Comparison of ENCODE assay signal across 9 cellular contexts in genomic region chr19:23799321-23799720, GRCh38. TPM values are rescaled to one million over a fixed set of nuclear protein-coding genes. Genes with fewer than 3 reads are reported as not detected.
DNase-seq lines count a peak whose midpoint lies in the region; ATAC-seq and TF ChIP-seq lines count a peak whose summit lies in the region.
"Had no signal": no experiment of that assay in that cellular context is flagged by ENCODE, and none has a peak within 500 bp of the region (broad histone marks: within the 10 kb centered on the region; RNA-seq: fewer than 3 reads in every experiment).

No MANE protein-coding gene starts in this region.

- H3K9me3 Mint-ChIP-seq in activated T-cell treated with anti-CD3 and anti-CD28 coated beads, Interleukin-2, amount 50 U/mL, for 4 hours: peaks cover 17% of the 10 kb centered on the region
- H3K9me3 Mint-ChIP-seq in natural killer cell treated with Interleukin-12 subunit alpha and Interleukin-12 subunit beta and Interleukin-15 and Interleukin-18, amount 100 ng/mL, for 72 hours: no peaks in the 10 kb centered on the region
- H3K9me3 Mint-ChIP-seq in Calu3 (ENCODE audit: low read depth, unreplicated experiment): peaks cover 8% of the 10 kb centered on the region

- peaks cover 36% of the 10 kb centered on the region for H3K4me1 Mint-ChIP-seq in activated T-cell treated with anti-CD3 and anti-CD28 coated beads, Interleukin-2, amount 50 U/mL, for 4 hours (ENCODE audit: low read depth)
- H3K4me1 Mint-ChIP-seq in natural killer cell treated with Interleukin-12 subunit alpha and Interleukin-12 subunit beta and Interleukin-15 and Interleukin-18, amount 100 ng/mL, for 72 hours (ENCODE audit: low read depth in 2 of 2): peaks cover 9 to 12% of the 10 kb centered on the region in 2 donors
- no peaks in the 10 kb centered on the region for H3K4me1 Mint-ChIP-seq in Calu3 (ENCODE audit: low read depth, unreplicated experiment)

- no peak overlapping the region for H3K27ac Mint-ChIP-seq in natural killer cell treated with Interleukin-12 subunit alpha and Interleukin-12 subunit beta and Interleukin-15 and Interleukin-18, amount 100 ng/mL, for 72 hours
- no peak overlapping the region for H3K27ac Mint-ChIP-seq in Calu3 (ENCODE audit: unreplicated experiment)

- peak overlapping the region; percentile 70 for H3K4me3 Mint-ChIP-seq in activated T-cell treated with anti-CD3 and anti-CD28 coated beads, Interleukin-2, amount 50 U/mL, for 4 hours
- H3K4me3 Mint-ChIP-seq in natural killer cell treated with Interleukin-12 subunit alpha and Interleukin-12 subunit beta and Interleukin-15 and Interleukin-18, amount 100 ng/mL, for 72 hours: peak overlapping the region; percentile 53
- no peak overlapping the region for H3K4me3 Mint-ChIP-seq in Calu3 (ENCODE audit: low read depth, unreplicated experiment)

- BruUV-seq in Calu3 (replicated peaks; lab: Mats Ljungman, UMichigan): no TSS peak

- TF ChIP-seq CTCF in Calu3 (IDR thresholded peaks at IDR 0.05; ENCODE audit: unreplicated experiment): no peak

- peak; percentile 14 for DNase-seq in activated T-cell treated with anti-CD3 and anti-CD28 coated beads for 1 hour (ENCODE audit: low read depth)
- DNase-seq in activated T-cell treated with anti-CD3 and anti-CD28 coated beads for 4 hours: no peak
- peak; percentile 15 for DNase-seq in NCI-H1092 (lab: John Stamatoyannopoulos, UW)
- DNase-seq in activated T-cell treated with anti-CD3 and anti-CD28 coated beads, Interleukin-2, amount 50 U/mL, for 4 hours: no peak
- DNase-seq in natural killer cell treated with Interleukin-12 subunit alpha and Interleukin-12 subunit beta and Interleukin-15 and Interleukin-18, amount 100 ng/mL, for 72 hours (ENCODE audit: low spot score): no peak
- DNase-seq in Calu3: no peak
- DNase-seq in mesenteric fat pad (ENCODE audit: low spot score): no peak
- DNase-seq: foreskin fibroblast had no signal

- H3K27me3 Mint-ChIP-seq in activated T-cell treated with anti-CD3 and anti-CD28 coated beads, Interleukin-2, amount 50 U/mL, for 4 hours (ENCODE audit: low read depth): no peaks in the 10 kb centered on the region
- H3K27me3 Mint-ChIP-seq in natural killer cell treated with Interleukin-12 subunit alpha and Interleukin-12 subunit beta and Interleukin-15 and Interleukin-18, amount 100 ng/mL, for 72 hours: no peaks in the 10 kb centered on the region
- H3K27me3 Mint-ChIP-seq in Calu3 (ENCODE audit: unreplicated experiment): no peaks in the 10 kb centered on the region

- intact Hi-C loops in Calu3 (cut with micrococcal nuclease; ENCODE audit: unreplicated experiment): no loop called here

- CTCF ChIA-PET in Calu3 (lab: Charles Lee): no interaction called here

- H3K36me3 Mint-ChIP-seq in activated T-cell treated with anti-CD3 and anti-CD28 coated beads, Interleukin-2, amount 50 U/mL, for 4 hours (ENCODE audit: insufficient read depth): no peaks in the 10 kb centered on the region
- peaks cover 20% of the 10 kb centered on the region for H3K36me3 Mint-ChIP-seq in natural killer cell treated with Interleukin-12 subunit alpha and Interleukin-12 subunit beta and Interleukin-15 and Interleukin-18, amount 100 ng/mL, for 72 hours
- no peaks in the 10 kb centered on the region for H3K36me3 Mint-ChIP-seq in Calu3 (ENCODE audit: insufficient read depth, unreplicated experiment)

- ATAC-seq in activated T-cell treated with anti-CD3 and anti-CD28 coated beads, Interleukin-2, amount 50 U/mL, for 4 hours: peak in 1 of 2 donors; percentile 65
- ATAC-seq in natural killer cell treated with Interleukin-12 subunit alpha and Interleukin-12 subunit beta and Interleukin-15 and Interleukin-18, amount 100 ng/mL, for 72 hours: no peak
- ATAC-seq in GM19351 (IDR thresholded peaks at IDR 0.05; ENCODE audit: unreplicated experiment): no peak

RNA-seq across cellular contexts. Expression of gene ZNF681, which starts 40.6 kb away (rescaled TPM):
- total RNA-seq in activated T-cell treated with anti-CD3 and anti-CD28 coated beads, Interleukin-2, amount 50 U/mL, for 4 hours: 1 to 10 TPM; 3.7 to 4.3 (median 4.3) TPM
- total RNA-seq in natural killer cell treated with Interleukin-12 subunit alpha and Interleukin-12 subunit beta and Interleukin-15 and Interleukin-18, amount 100 ng/mL, for 72 hours: 1 to 10 TPM; 2.9 to 3.0 TPM
- 3.7 and 6.9 TPM in 2 replicates for total RNA-seq in Calu3 (2022)
- 0.96 TPM for total RNA-seq in mesenteric fat pad

Comparison
In these comparisons a context has a peak if more than half of its experiments do, and no peak if none do; other contexts are left out.
1. DNase-seq: peak in activated T-cell treated with anti-CD3 and anti-CD28 coated beads for 1 hour (single experiment) and NCI-H1092 (single experiment); none in activated T-cell treated with anti-CD3 and anti-CD28 coated beads for 4 hours (single experiment), activated T-cell treated with anti-CD3 and anti-CD28 coated beads, Interleukin-2, amount 50 U/mL, for 4 hours (single experiment), natural killer cell treated with Interleukin-12 subunit alpha and Interleukin-12 subunit beta and Interleukin-15 and Interleukin-18, amount 100 ng/mL, for 72 hours (single experiment), Calu3 (single experiment) and mesenteric fat pad (single experiment).